In genomic region chr2:224312741-224313140, GRCh38 we compare ENCODE assay signal across 32 cellular contexts.
"Had no signal": no experiment of that assay in that cellular context is flagged by ENCODE, and none has a peak within 500 bp of the region (broad histone marks: within the 10 kb centered on the region; RNA-seq: fewer than 3 reads in every experiment).

No MANE protein-coding gene starts in this region.

- H3K9me3 ChIP-seq: adrenal gland, body of pancreas, esophagus muscularis mucosa, gastrocnemius medialis, heart left ventricle had no signal

- H3K27me3 ChIP-seq: adrenal gland, body of pancreas, gastrocnemius medialis had no signal

- DNase-seq: activated CD4-positive, alpha-beta memory T cell treated with anti-CD3 and anti-CD28 coated beads for 36 hours; activated CD4-positive, alpha-beta T cell treated with anti-CD3 and anti-CD28 coated beads for 36 hours; activated CD4-positive, alpha-beta T cell treated with anti-CD3 and anti-CD28 coated beads, Interleukin-2, amount 10 ng/mL, durations not matched to agents 24 days and 14 days; activated CD4-positive, CD25-positive, alpha-beta regulatory T cell; activated CD4-positive, CD25-positive, alpha-beta regulatory T cell treated with anti-CD3 and anti-CD28 coated beads, Interleukin-2, amount 50 U/mL, for 72 hours; activated CD8-positive, alpha-beta memory T cell treated with anti-CD3 and anti-CD28 coated beads, Interleukin-2, amount 10 ng/mL, durations not matched to agents 7 days and 5 days; activated CD8-positive, alpha-beta memory T cell treated with anti-CD3 and anti-CD28 coated beads, Interleukin-2, amount 50 U/mL, for 4 hours; activated CD8-positive, alpha-beta T cell treated with anti-CD3 and anti-CD28 coated beads, Interleukin-2, amount 10 ng/mL, durations not matched to agents 7 days and 5 days; activated effector memory CD4-positive, alpha-beta T cell treated with anti-CD3 and anti-CD28 coated beads, Interleukin-2, amount 50 U/mL, for 16 hours; activated naive CD4-positive, alpha-beta T cell treated with anti-CD3 and anti-CD28 coated beads for 36 hours; activated naive CD8-positive, alpha-beta T cell treated with anti-CD3 and anti-CD28 coated beads for 36 hours; activated naive CD8-positive, alpha-beta T cell treated with anti-CD3 and anti-CD28 coated beads, Interleukin-2, amount 50 U/mL, for 24 hours; activated T-cell treated with anti-CD3 and anti-CD28 coated beads, Interleukin-2, amount 50 U/mL, for 1 hour; activated T-cell treated with anti-CD3 and anti-CD28 coated beads, Interleukin-2, amount 50 U/mL, for 48 hours; adrenal gland; amygdala; aorta; body of pancreas; caudate nucleus; cortex of kidney; dermis blood vessel endothelial cell; effector CD4-positive, alpha-beta T cell; effector memory CD8-positive, alpha-beta T cell; erythroblast; foreskin keratinocyte; gastrocnemius medialis; glutamatergic neuron; heart left ventricle; T-helper 17 cell; T1000 had no signal

- H3K4me3 ChIP-seq: adrenal gland, body of pancreas, esophagus muscularis mucosa, gastrocnemius medialis, heart left ventricle had no signal

- H3K4me1 ChIP-seq: adrenal gland, esophagus muscularis mucosa, foreskin keratinocyte, gastrocnemius medialis, heart left ventricle had no signal

- H3K27ac ChIP-seq: adrenal gland, body of pancreas, esophagus muscularis mucosa, foreskin keratinocyte, gastrocnemius medialis, heart left ventricle had no signal

- H3K36me3 ChIP-seq: adrenal gland, esophagus muscularis mucosa, gastrocnemius medialis, heart left ventricle had no signal

- FAIRE-seq: colon had no signal
